1 cellular context compared by ENCODE assay signal in genomic region chr1:22851517-22851916, GRCh38.
TF ChIP-seq lines count a peak whose summit lies in the region.

No MANE protein-coding gene starts in this region.

TF ChIP-seq in HepG2, 621 proteins besides CTCF, POLR2A, EP300 and RAD21:
- no peak for TF ChIP-seq STAT5B (CRISPR knock-in tag; IDR thresholded peaks at IDR 0.05)
- TF ChIP-seq NR2C2 (CRISPR knock-in tag; IDR thresholded peaks at IDR 0.05; ENCODE audit: borderline replicate concordance), result no peak
- TF ChIP-seq MXD4 (CRISPR knock-in tag; IDR thresholded peaks at IDR 0.05), result no peak
- TF ChIP-seq ISL2 (CRISPR knock-in tag; IDR thresholded peaks at IDR 0.05), result no peak
